In genomic region chr7:2072042-2072441, GRCh38 we compare ENCODE assay signal across 10 cellular contexts.
DNase-seq lines count a peak whose midpoint lies in the region; ATAC-seq and TF ChIP-seq lines count a peak whose summit lies in the region.
"Had no signal": no experiment of that assay in that cellular context is flagged by ENCODE, and none has a peak within 500 bp of the region (broad histone marks: within the 10 kb centered on the region; RNA-seq: fewer than 3 reads in every experiment).

No MANE protein-coding gene starts in this region.

- intact Hi-C loops in thyroid gland (cut with DNase I) = no loop called here

- peak overlapping the region; percentile 35 for H3K4me2 ChIP-seq in neural progenitor cell

- DNase-seq in neural progenitor cell (ENCODE audit: low spot score) (no peak), RPMI8226 (no peak), thyroid gland (no peak)
- DNase-seq in activated CD4-positive, alpha-beta T cell treated with anti-CD3 and anti-CD28 coated beads, Interleukin-2, amount 50 U/mL, for 48 hours = no peak
- DNase-seq: NCI-H2081 treated with DMSO at 0.1 percent for 48 hours had no signal

- H3K9ac ChIP-seq in neural progenitor cell = no peak overlapping the region

- no peaks in the 10 kb centered on the region for H3K79me2 ChIP-seq in neural progenitor cell (ENCODE audit: low read depth)

- no peak overlapping the region for H3K4me3 Mint-ChIP-seq in neural progenitor cell

- H3K4me1 Mint-ChIP-seq in neural progenitor cell = peaks cover 58% of the 10 kb centered on the region

- no peak overlapping the region for H3K27ac ChIP-seq in neural progenitor cell
- no peak overlapping the region for H3K27ac ChIP-seq in thyroid gland
- H3K27ac ChIP-seq: neutrophil, SK-N-MC had no signal

- 95 to 99% methylated on average over 12 of the region's 12 CpGs for WGBS in thyroid gland, 2 donors

- H2AFZ ChIP-seq in neural progenitor cell (replicated peaks) = no peak overlapping the region

- H3K36me3 Mint-ChIP-seq in neural progenitor cell = peaks cover 10% of the 10 kb centered on the region

- TF ChIP-seq POLR2A in thyroid gland (IDR thresholded peaks at IDR 0.05) = no peak

- H3K27ac Mint-ChIP-seq in neural progenitor cell = peak overlapping the region; percentile 78

- H3F3A ChIP-seq in neural progenitor cell (ENCODE audit: low read depth) = peaks cover 14% of the 10 kb centered on the region

- no peaks in the 10 kb centered on the region for H3K36me3 ChIP-seq in neural progenitor cell
- H3K36me3 ChIP-seq in thyroid gland = peaks cover 0 to 3% of the 10 kb centered on the region in 2 donors

- no peaks in the 10 kb centered on the region for H3K9me3 Mint-ChIP-seq in neural progenitor cell

- ATAC-seq in GM18870 (IDR thresholded peaks at IDR 0.05; ENCODE audit: unreplicated experiment) (peak; percentile 85), GM21619 (IDR thresholded peaks at IDR 0.05; ENCODE audit: unreplicated experiment) (peak; percentile 84), HG03432 (IDR thresholded peaks at IDR 0.05; ENCODE audit: unreplicated experiment) (peak; percentile 80)

- TF ChIP-seq CTCF in neural progenitor cell (IDR thresholded peaks at IDR 0.05) (no peak), thyroid gland (IDR thresholded peaks at IDR 0.05) (no peak)

- no peaks in the 10 kb centered on the region for H4K20me1 ChIP-seq in neural progenitor cell (ENCODE audit: low read depth)

- H3K4me1 ChIP-seq in neural progenitor cell (peaks cover 36% of the 10 kb centered on the region), thyroid gland (no peaks in the 10 kb centered on the region)

- H3K27me3 ChIP-seq in neural progenitor cell (no peaks in the 10 kb centered on the region), thyroid gland (no peaks in the 10 kb centered on the region)
- H3K27me3 ChIP-seq: neutrophil had no signal

- peaks cover 12% of the 10 kb centered on the region for H3K27me3 Mint-ChIP-seq in neural progenitor cell (ENCODE audit: insufficient read depth, low read depth)

- no peak overlapping the region for H3K4me3 ChIP-seq in neural progenitor cell
- no peak overlapping the region for H3K4me3 ChIP-seq in thyroid gland (replicated peaks in 1 of 3)
- H3K4me3 ChIP-seq: SK-N-MC had no signal

- no peaks in the 10 kb centered on the region for H3K9me3 ChIP-seq in neural progenitor cell (ENCODE audit: low read depth)
- no peaks in the 10 kb centered on the region for H3K9me3 ChIP-seq in thyroid gland
- H3K9me3 ChIP-seq: neutrophil had no signal
